Comparison of ENCODE assay signal across 1 cellular context in genomic region chr9:34664281-34665108, GRCh38.
TF ChIP-seq lines count a peak whose summit lies in the region.

No MANE protein-coding gene starts in this region.

TF ChIP-seq in K562, 482 proteins besides CTCF, POLR2A, EP300 and RAD21 (continues in another document):
- TF ChIP-seq STAT5B (CRISPR knock-in tag; IDR thresholded peaks at IDR 0.05) (no peak), RHOXF2B (CRISPR knock-in tag; conservative IDR thresholded peaks at IDR 0.05) (no peak), NR1H2 (CRISPR knock-in tag; IDR thresholded peaks at IDR 0.05) (no peak), SIN3A (IDR thresholded peaks at IDR 0.05; ENCODE audit: borderline replicate concordance in 2 of 2, control insufficient read depth in 1 of 2, low read depth in 2 of 2, low read length in 2 of 2) (no peak), ADNP (tag; IDR thresholded peaks at IDR 0.05) (no peak), TFAM (CRISPR knock-in tag; conservative IDR thresholded peaks at IDR 0.05) (no peak), ZNF282 (CRISPR knock-in tag; IDR thresholded peaks at IDR 0.05) (no peak), SMARCC2 (IDR thresholded peaks at IDR 0.05; ENCODE audit: low read depth) (0 out of 2 replicates have a peak, but pooled peaks have one; percentile 45), CHCHD3 (CRISPR knock-in tag; IDR thresholded peaks at IDR 0.05) (no peak), POLR2B (IDR thresholded peaks at IDR 0.05; ENCODE audit: low read depth, partially characterized antibody) (no peak), FIP1L1 (IDR thresholded peaks at IDR 0.05; ENCODE audit: low read depth, low read length, poor library complexity, severe bottlenecking) (no peak), NR3C1 (CRISPR knock-in tag; IDR thresholded peaks at IDR 0.05) (no peak), CCNT2 (IDR thresholded peaks at IDR 0.05; ENCODE audit: borderline replicate concordance, extremely low read depth, insufficient read length, low read depth, low read length) (no peak), HDAC3 (IDR thresholded peaks at IDR 0.05; ENCODE audit: borderline replicate concordance, partially characterized antibody) (no peak), MAZ (CRISPR knock-in tag; conservative IDR thresholded peaks at IDR 0.05 in 1 of 2, IDR thresholded peaks at IDR 0.05 in 1 of 2) (peak in 1 of 2 experiments; percentile 37; a peak in 1 of 4 replicates), ARID2 (IDR thresholded peaks at IDR 0.05) (no peak), SMAD3 (CRISPR knock-in tag; conservative IDR thresholded peaks at IDR 0.05) (no peak), MECOM (CRISPR knock-in tag; IDR thresholded peaks at IDR 0.05) (no peak), ZNF407 (IDR thresholded peaks at IDR 0.05; ENCODE audit: low read depth) (no peak), CREM (IDR thresholded peaks at IDR 0.05; ENCODE audit: low read depth) (peak; percentile 54; the same call in 1 of the 2 replicates), KDM4B (IDR thresholded peaks at IDR 0.05; ENCODE audit: borderline replicate concordance in 2 of 2, low read depth in 1 of 2) (no peak), SAFB2 (IDR thresholded peaks at IDR 0.05; ENCODE audit: borderline replicate concordance, low read depth, low read length, severe bottlenecking) (no peak), HBP1 (CRISPR knock-in tag; IDR thresholded peaks at IDR 0.05) (no peak), SRSF3 (IDR thresholded peaks at IDR 0.05; ENCODE audit: insufficient read depth, low read length) (no peak), PCBP1 (IDR thresholded peaks at IDR 0.05; ENCODE audit: low read depth, low read length, poor library complexity, severe bottlenecking) (no peak), FOXA1 (IDR thresholded peaks at IDR 0.05; ENCODE audit: borderline replicate concordance) (no peak), POLR2H (tag; IDR thresholded peaks at IDR 0.05; ENCODE audit: low read depth) (no peak), EHMT2 (IDR thresholded peaks at IDR 0.05) (no peak), ELF2 (CRISPR knock-in tag; IDR thresholded peaks at IDR 0.05) (no peak), POLR3A (IDR thresholded peaks at IDR 0.05; ENCODE audit: borderline replicate concordance, extremely low read depth, insufficient read depth, insufficient read length) (no peak), OTX1 (CRISPR knock-in tag; IDR thresholded peaks at IDR 0.05) (no peak)
- TF ChIP-seq, protein P1, sequence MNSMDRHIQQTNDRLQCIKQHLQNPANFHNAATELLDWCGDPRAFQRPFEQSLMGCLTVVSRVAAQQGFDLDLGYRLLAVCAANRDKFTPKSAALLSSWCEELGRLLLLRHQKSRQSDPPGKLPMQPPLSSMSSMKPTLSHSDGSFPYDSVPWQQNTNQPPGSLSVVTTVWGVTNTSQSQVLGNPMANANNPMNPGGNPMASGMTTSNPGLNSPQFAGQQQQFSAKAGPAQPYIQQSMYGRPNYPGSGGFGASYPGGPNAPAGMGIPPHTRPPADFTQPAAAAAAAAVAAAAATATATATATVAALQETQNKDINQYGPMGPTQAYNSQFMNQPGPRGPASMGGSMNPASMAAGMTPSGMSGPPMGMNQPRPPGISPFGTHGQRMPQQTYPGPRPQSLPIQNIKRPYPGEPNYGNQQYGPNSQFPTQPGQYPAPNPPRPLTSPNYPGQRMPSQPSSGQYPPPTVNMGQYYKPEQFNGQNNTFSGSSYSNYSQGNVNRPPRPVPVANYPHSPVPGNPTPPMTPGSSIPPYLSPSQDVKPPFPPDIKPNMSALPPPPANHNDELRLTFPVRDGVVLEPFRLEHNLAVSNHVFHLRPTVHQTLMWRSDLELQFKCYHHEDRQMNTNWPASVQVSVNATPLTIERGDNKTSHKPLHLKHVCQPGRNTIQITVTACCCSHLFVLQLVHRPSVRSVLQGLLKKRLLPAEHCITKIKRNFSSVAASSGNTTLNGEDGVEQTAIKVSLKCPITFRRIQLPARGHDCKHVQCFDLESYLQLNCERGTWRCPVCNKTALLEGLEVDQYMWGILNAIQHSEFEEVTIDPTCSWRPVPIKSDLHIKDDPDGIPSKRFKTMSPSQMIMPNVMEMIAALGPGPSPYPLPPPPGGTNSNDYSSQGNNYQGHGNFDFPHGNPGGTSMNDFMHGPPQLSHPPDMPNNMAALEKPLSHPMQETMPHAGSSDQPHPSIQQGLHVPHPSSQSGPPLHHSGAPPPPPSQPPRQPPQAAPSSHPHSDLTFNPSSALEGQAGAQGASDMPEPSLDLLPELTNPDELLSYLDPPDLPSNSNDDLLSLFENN (IDR thresholded peaks at IDR 0.05; ENCODE audit: low read depth in 2 of 2, low read length in 2 of 2): no peak
- TF ChIP-seq, protein P2, sequence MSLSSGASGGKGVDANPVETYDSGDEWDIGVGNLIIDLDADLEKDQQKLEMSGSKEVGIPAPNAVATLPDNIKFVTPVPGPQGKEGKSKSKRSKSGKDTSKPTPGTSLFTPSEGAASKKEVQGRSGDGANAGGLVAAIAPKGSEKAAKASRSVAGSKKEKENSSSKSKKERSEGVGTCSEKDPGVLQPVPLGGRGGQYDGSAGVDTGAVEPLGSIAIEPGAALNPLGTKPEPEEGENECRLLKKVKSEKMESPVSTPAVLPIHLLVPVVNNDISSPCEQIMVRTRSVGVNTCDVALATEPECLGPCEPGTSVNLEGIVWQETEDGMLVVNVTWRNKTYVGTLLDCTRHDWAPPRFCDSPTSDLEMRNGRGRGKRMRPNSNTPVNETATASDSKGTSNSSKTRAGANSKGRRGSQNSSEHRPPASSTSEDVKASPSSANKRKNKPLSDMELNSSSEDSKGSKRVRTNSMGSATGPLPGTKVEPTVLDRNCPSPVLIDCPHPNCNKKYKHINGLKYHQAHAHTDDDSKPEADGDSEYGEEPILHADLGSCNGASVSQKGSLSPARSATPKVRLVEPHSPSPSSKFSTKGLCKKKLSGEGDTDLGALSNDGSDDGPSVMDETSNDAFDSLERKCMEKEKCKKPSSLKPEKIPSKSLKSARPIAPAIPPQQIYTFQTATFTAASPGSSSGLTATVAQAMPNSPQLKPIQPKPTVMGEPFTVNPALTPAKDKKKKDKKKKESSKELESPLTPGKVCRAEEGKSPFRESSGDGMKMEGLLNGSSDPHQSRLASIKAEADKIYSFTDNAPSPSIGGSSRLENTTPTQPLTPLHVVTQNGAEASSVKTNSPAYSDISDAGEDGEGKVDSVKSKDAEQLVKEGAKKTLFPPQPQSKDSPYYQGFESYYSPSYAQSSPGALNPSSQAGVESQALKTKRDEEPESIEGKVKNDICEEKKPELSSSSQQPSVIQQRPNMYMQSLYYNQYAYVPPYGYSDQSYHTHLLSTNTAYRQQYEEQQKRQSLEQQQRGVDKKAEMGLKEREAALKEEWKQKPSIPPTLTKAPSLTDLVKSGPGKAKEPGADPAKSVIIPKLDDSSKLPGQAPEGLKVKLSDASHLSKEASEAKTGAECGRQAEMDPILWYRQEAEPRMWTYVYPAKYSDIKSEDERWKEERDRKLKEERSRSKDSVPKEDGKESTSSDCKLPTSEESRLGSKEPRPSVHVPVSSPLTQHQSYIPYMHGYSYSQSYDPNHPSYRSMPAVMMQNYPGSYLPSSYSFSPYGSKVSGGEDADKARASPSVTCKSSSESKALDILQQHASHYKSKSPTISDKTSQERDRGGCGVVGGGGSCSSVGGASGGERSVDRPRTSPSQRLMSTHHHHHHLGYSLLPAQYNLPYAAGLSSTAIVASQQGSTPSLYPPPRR (CRISPR knock-in tag; IDR thresholded peaks at IDR 0.05; ENCODE audit: borderline replicate concordance): no peak
- TF ChIP-seq, protein P3, sequence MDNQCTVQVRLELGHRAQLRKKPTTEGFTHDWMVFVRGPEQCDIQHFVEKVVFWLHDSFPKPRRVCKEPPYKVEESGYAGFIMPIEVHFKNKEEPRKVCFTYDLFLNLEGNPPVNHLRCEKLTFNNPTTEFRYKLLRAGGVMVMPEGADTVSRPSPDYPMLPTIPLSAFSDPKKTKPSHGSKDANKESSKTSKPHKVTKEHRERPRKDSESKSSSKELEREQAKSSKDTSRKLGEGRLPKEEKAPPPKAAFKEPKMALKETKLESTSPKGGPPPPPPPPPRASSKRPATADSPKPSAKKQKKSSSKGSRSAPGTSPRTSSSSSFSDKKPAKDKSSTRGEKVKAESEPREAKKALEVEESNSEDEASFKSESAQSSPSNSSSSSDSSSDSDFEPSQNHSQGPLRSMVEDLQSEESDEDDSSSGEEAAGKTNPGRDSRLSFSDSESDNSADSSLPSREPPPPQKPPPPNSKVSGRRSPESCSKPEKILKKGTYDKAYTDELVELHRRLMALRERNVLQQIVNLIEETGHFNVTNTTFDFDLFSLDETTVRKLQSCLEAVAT (IDR thresholded peaks at IDR 0.05): peak in 1 of 2 experiments; percentile 74; a peak in 2 of 4 replicates
- TF ChIP-seq, protein P4, sequence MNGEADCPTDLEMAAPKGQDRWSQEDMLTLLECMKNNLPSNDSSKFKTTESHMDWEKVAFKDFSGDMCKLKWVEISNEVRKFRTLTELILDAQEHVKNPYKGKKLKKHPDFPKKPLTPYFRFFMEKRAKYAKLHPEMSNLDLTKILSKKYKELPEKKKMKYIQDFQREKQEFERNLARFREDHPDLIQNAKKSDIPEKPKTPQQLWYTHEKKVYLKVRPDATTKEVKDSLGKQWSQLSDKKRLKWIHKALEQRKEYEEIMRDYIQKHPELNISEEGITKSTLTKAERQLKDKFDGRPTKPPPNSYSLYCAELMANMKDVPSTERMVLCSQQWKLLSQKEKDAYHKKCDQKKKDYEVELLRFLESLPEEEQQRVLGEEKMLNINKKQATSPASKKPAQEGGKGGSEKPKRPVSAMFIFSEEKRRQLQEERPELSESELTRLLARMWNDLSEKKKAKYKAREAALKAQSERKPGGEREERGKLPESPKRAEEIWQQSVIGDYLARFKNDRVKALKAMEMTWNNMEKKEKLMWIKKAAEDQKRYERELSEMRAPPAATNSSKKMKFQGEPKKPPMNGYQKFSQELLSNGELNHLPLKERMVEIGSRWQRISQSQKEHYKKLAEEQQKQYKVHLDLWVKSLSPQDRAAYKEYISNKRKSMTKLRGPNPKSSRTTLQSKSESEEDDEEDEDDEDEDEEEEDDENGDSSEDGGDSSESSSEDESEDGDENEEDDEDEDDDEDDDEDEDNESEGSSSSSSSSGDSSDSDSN (IDR thresholded peaks at IDR 0.05; ENCODE audit: borderline replicate concordance in 1 of 2, low read depth in 2 of 2, low read length in 2 of 2): 0 out of 4 replicates have a peak, but pooled peaks of 1 of the 2 experiments have one; percentile 34
